ENCODE assay signal across 9 cellular contexts in the genomic region with DNA sequence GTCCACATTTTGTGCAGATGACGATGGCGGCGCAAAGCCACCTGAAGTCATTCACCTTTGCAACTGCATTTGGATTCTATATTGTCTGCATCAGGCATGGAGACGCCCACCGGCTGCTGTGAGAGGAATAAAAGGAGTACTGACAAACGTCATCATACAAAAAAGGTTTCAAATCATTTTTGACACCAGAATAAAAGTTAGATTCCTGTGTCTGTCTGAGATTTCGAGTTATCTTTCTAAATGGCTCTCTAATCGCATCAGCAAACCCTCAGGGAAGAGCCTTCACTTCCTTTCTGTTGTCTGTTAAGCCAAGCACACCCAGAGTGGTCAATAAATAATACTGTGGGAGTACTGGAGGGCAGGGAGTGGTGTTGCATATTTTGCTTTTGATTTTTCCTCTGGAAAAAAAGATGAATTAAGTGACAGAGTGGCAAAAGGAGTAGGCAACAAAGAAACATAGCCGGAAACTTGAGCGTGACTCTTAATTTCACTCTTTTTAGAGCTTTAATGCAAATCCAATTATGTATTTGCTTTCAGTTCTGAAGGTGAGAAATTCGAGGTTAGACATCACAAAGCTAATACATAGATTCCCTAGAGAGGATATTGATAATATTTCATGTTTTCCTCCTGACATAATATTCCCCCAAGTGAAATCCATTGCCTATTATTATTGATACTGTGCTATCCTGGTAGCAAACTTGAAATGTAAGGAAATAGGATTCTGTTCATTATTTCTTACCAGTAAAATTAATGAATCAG.
DNase-seq lines count a peak whose midpoint lies in the region; ATAC-seq and TF ChIP-seq lines count a peak whose summit lies in the region.
"Had no signal": no experiment of that assay in that cellular context is flagged by ENCODE, and none has a peak within 500 bp of the region (broad histone marks: within the 10 kb centered on the region; RNA-seq: fewer than 3 reads in every experiment).

No MANE protein-coding gene starts in this region.

- no peak for TF ChIP-seq CTCF in natural killer cell (IDR thresholded peaks at IDR 0.05)

- no peaks in the 10 kb centered on the region for H3K9me3 Mint-ChIP-seq in T-cell
- no peaks in the 10 kb centered on the region for H3K9me3 Mint-ChIP-seq in natural killer cell

- POLR2A ChIA-PET in T-cell (lab: Charles Lee) = interaction anchor here in 1 of 2 donors (0.6 to 0.7 kb wide), 2 partner anchors 270 to 315 kb away, joined by 3 read pairs; a partner anchor contains a TSS

- intact Hi-C loops in natural killer cell (cut with micrococcal nuclease) = no loop called here

- no peaks in the 10 kb centered on the region for H3K27me3 Mint-ChIP-seq in T-cell
- H3K27me3 Mint-ChIP-seq in natural killer cell (ENCODE audit: low read depth in 2 of 2) = no peaks in the 10 kb centered on the region

- H3K27ac Mint-ChIP-seq in T-cell = peak overlapping the region; percentile 59 to 82
- H3K27ac Mint-ChIP-seq in natural killer cell = peak overlapping the region; percentile 25 to 32

- DNase-seq in NCI-H82 (lab: John Stamatoyannopoulos, UW) (peak; percentile 19), NCI-H82 treated with DMSO at 0.1 percent for 48 hours (lab: John Stamatoyannopoulos, UW; ENCODE audit: unreplicated experiment) (no peak), T-cell (no peak), natural killer cell (no peak), cerebellar nuclear complex (lab: John Stamatoyannopoulos, UW) (no peak), NCI-H1417 treated with DMSO at 0.1 percent for 48 hours (lab: John Stamatoyannopoulos, UW) (no peak)
- DNase-seq: 8988T had no signal

- H3K36me3 Mint-ChIP-seq in T-cell = peaks cover 49% of the 10 kb centered on the region
- no peaks in the 10 kb centered on the region for H3K36me3 Mint-ChIP-seq in natural killer cell

- peak; percentile 36 for ATAC-seq in GM19467 (IDR thresholded peaks at IDR 0.05; ENCODE audit: unreplicated experiment)
- no peak for ATAC-seq in T-cell (replicated peaks in 1 of 4)
- ATAC-seq in natural killer cell = peak in 1 of 3 donors; percentile 36
- ATAC-seq in HG02840 (IDR thresholded peaks at IDR 0.05; ENCODE audit: low FRiP score, unreplicated experiment) = no peak

- H3K4me3 Mint-ChIP-seq in T-cell = peak overlapping the region in 2 of 3 donors; percentile 21 to 26
- H3K4me3 Mint-ChIP-seq in natural killer cell = no peak overlapping the region

- H3K4me1 Mint-ChIP-seq in T-cell = peaks cover 48 to 63% (median 62%) of the 10 kb centered on the region in 3 donors
- H3K4me1 Mint-ChIP-seq in natural killer cell = peaks cover 15 to 19% of the 10 kb centered on the region in 2 donors

- CTCF ChIA-PET in T-cell (lab: Charles Lee) = interaction anchor here in 1 of 2 donors (0.7 to 1.7 kb wide), 2 partner anchors 17 to 238 kb away, joined by 3 to 4 read pairs; no protein-coding TSS in a partner anchor
